In the genomic region with DNA sequence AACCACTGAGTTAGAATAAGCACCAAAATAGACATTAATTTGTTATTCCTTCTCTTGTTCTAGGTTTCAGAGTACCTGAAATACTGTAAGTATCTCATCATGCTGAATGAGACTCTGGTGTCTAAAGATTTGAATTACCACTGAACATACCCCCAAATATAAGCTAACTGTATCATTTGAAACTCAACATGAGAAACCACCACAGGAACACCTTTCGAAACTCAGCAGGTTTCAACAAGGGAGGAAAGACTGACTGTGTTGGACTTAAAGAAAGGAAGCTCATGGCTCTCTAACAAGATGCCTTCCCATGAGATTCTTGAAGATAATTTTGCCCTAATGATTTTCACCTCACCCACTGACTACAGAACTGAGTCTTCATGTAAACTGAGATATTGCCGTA, we compare ENCODE assay signal across 15 cellular contexts.
"Had no signal": no experiment of that assay in that cellular context is flagged by ENCODE, and none has a peak within 500 bp of the region (broad histone marks: within the 10 kb centered on the region; RNA-seq: fewer than 3 reads in every experiment).

No MANE protein-coding gene starts in this region.

- H3K27ac ChIP-seq: brain microvascular endothelial cell, hepatocyte, left ventricle myocardium inferior had no signal

- H3K4me3 ChIP-seq: hepatocyte, left ventricle myocardium inferior, smooth muscle cell had no signal

- H3K27me3 ChIP-seq: brain microvascular endothelial cell, hepatocyte had no signal

- FAIRE-seq: kidney, TTC549 had no signal

- H3K9me3 ChIP-seq: left ventricle myocardium inferior had no signal

- H2AFZ ChIP-seq: hepatocyte had no signal

- H3K4me2 ChIP-seq: hepatocyte, smooth muscle cell had no signal

- ATAC-seq: natural killer cell; stimulated activated memory B cell treated with anti-CD40 and anti-IgM and Interleukin-4, amounts not matched to agents 10 μg/mL and 1 μg/mL and 100 μg/mL, for 72 hours had no signal

- DNase-seq: activated CD4-positive, alpha-beta T cell treated with anti-CD3 and anti-CD28 coated beads, Interleukin-2, amount 50 U/mL, for 1 hour; activated naive CD4-positive, alpha-beta T cell treated with anti-CD3 and anti-CD28 coated beads, Interleukin-2, amount 50 U/mL, for 16 hours; amygdala; brain microvascular endothelial cell; cerebellar nuclear complex; dermis blood vessel endothelial cell; kidney; left ventricle myocardium inferior; natural killer cell; posterior cingulate gyrus; trophoblast cell had no signal

- H3K36me3 ChIP-seq: brain microvascular endothelial cell, left ventricle myocardium inferior had no signal
